ENCODE assay signal across 8 cellular contexts in the genomic region with DNA sequence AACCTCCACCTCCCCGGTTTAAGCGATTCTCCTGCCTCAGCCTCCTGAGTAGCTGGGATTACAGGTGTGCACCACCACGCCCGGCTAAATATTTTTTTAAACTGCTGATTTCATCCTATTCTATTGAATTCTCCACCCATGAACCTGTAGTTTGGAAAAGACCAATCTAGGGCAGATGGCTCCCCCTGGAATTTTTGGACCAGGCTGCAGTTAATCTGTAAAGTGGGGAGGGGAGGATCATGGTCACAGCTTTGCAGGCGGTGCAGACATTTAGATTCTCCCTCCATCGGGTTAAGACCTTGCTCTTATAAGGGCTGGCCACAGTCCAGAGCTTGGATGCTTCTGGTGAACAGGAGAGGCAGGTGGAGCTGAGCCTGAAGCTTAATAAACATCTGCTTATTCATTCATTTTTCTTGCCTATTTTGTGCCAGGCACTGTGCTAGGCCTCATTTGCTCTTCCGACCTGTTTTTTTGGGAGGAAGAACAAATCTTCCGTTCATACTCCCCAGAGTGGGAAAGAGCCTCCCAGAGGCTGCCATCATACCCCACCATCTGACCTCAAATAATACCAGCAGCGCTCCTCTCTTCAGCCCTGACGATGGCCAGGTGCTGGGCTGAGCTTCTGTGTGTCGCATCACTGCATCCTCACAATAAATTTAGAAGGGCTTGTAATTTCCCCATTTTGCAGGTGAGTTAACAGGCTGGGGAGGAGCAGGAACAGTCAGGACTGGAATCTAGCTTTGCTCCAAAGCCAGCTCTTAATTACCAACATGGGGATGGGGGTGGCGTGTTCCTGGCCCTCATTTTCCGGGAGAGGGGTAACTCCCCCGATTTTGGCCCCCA. TPM values are rescaled to one million over a fixed set of nuclear protein-coding genes. Genes with fewer than 3 reads are reported as not detected.
DNase-seq lines count a peak whose midpoint lies in the region; ATAC-seq and TF ChIP-seq lines count a peak whose summit lies in the region.

No MANE protein-coding gene starts in this region.

- TF ChIP-seq CTCF in NB4 (IDR thresholded peaks at IDR 0.05; ENCODE audit: low read depth, low read length): no peak
- TF ChIP-seq CTCF in osteocyte (IDR thresholded peaks at IDR 0.05): no peak

- H3K4me3 ChIP-seq in NB4 (ENCODE audit: low read depth, low read length) (peak overlapping the region; percentile 46), ectodermal cell (ENCODE audit: insufficient read depth, low read depth, low read length) (peak overlapping the region; percentile 88)

- H3K27ac Mint-ChIP-seq in osteocyte (ENCODE audit: unreplicated experiment): peak overlapping the region; percentile 80

- peaks cover 17% of the 10 kb centered on the region for H3K36me3 ChIP-seq in ectodermal cell (ENCODE audit: control insufficient read depth, insufficient read depth, low read length)

- WGBS in ectodermal cell, 2 experiments: 56 to 57% methylated on average over 14 of the region's 14 CpGs

- TF ChIP-seq POLR2A in NB4 (IDR thresholded peaks at IDR 0.05; ENCODE audit: extremely low read depth, insufficient read length): no peak

- DNase-seq in DMS79 treated with DMSO at 0.1 percent for 48 hours (lab: John Stamatoyannopoulos, UW) (peak; percentile 47), NB4 (ENCODE audit: low read depth) (no peak), osteocyte (ENCODE audit: extremely low spot score, unreplicated experiment) (no peak), SKM-1 (lab: John Stamatoyannopoulos, UW; ENCODE audit: unreplicated experiment) (no peak), putamen (ENCODE audit: low spot score) (no peak)

- H3K4me1 Mint-ChIP-seq in osteocyte (ENCODE audit: unreplicated experiment): peaks cover 53% of the 10 kb centered on the region

- H3K4me3 Mint-ChIP-seq in osteocyte (ENCODE audit: unreplicated experiment): peak overlapping the region; percentile 87

- H3K36me3 Mint-ChIP-seq in osteocyte (ENCODE audit: unreplicated experiment): peaks cover 14% of the 10 kb centered on the region

- ATAC-seq in GM18907 (IDR thresholded peaks at IDR 0.05; ENCODE audit: unreplicated experiment) (no peak), GM19035 (IDR thresholded peaks at IDR 0.05; ENCODE audit: unreplicated experiment) (no peak)

- H3K4me1 ChIP-seq in ectodermal cell (ENCODE audit: control insufficient read depth, insufficient read depth, low read length): peaks cover 29% of the 10 kb centered on the region

- H3K9me3 ChIP-seq in ectodermal cell (ENCODE audit: control insufficient read depth, low read length): no peaks in the 10 kb centered on the region

- H3K27ac ChIP-seq in ectodermal cell (ENCODE audit: insufficient read depth, low read depth, low read length, poor library complexity, severe bottlenecking): peak overlapping the region; percentile 13

- H3K27me3 ChIP-seq in ectodermal cell (ENCODE audit: control insufficient read depth, insufficient read depth, low read length, poor library complexity, severe bottlenecking): no peaks in the 10 kb centered on the region

- no peaks in the 10 kb centered on the region for H3K9me3 Mint-ChIP-seq in osteocyte (ENCODE audit: unreplicated experiment)

- H3K27me3 Mint-ChIP-seq in osteocyte (ENCODE audit: unreplicated experiment): no peaks in the 10 kb centered on the region

RNA-seq across cellular contexts. Expression of a gene that starts 0.9 kb away (rescaled TPM):
- polyA plus RNA-seq in ectodermal cell (2013, experiment 1 of 4): 24.8 TPM
- 24.6 TPM for polyA plus RNA-seq in ectodermal cell (2013, experiment 2 of 4)
- polyA plus RNA-seq in ectodermal cell (2013, experiment 3 of 4): 17.5 TPM
- polyA plus RNA-seq in ectodermal cell (2013, experiment 4 of 4): 18.4 TPM
- total RNA-seq in osteocyte: 25.9 and 28.1 TPM in 2 replicates

RNA-seq across cellular contexts. Expression of a gene that starts 3.7 kb away (rescaled TPM):
- 41.1 TPM for polyA plus RNA-seq in ectodermal cell (2013, experiment 1 of 4)
- polyA plus RNA-seq in ectodermal cell (2013, experiment 2 of 4): 40.1 TPM
- 41.4 TPM for polyA plus RNA-seq in ectodermal cell (2013, experiment 3 of 4)
- 45.9 TPM for polyA plus RNA-seq in ectodermal cell (2013, experiment 4 of 4)
- 29.6 and 33.8 TPM in 2 replicates for total RNA-seq in osteocyte

RNA-seq across cellular contexts. Expression of a gene that starts 6.3 kb away (rescaled TPM):
- polyA plus RNA-seq in ectodermal cell (2013, experiment 1 of 4): 45.3 TPM
- 44.3 TPM for polyA plus RNA-seq in ectodermal cell (2013, experiment 2 of 4)
- polyA plus RNA-seq in ectodermal cell (2013, experiment 3 of 4): 41.1 TPM
- polyA plus RNA-seq in ectodermal cell (2013, experiment 4 of 4): 44.7 TPM
- 62.3 and 79.8 TPM in 2 replicates for total RNA-seq in osteocyte

RNA-seq across cellular contexts. Expression of a gene that starts 7.7 kb away (rescaled TPM):
- polyA plus RNA-seq in ectodermal cell (2013, experiment 1 of 4): 300 TPM
- 239 TPM for polyA plus RNA-seq in ectodermal cell (2013, experiment 2 of 4)
- 197 TPM for polyA plus RNA-seq in ectodermal cell (2013, experiment 3 of 4)
- 204 TPM for polyA plus RNA-seq in ectodermal cell (2013, experiment 4 of 4)
- 174 and 189 TPM in 2 replicates for total RNA-seq in osteocyte

RNA-seq across cellular contexts. Expression of a gene that starts 22.7 kb away (rescaled TPM):
- polyA plus RNA-seq in ectodermal cell (2013, experiment 1 of 4): 11.8 TPM
- polyA plus RNA-seq in ectodermal cell (2013, experiment 2 of 4): 13.0 TPM
- 12.9 TPM for polyA plus RNA-seq in ectodermal cell (2013, experiment 3 of 4)
- 13.6 TPM for polyA plus RNA-seq in ectodermal cell (2013, experiment 4 of 4)
- 9.2 and 9.6 TPM in 2 replicates for total RNA-seq in osteocyte
